Comparison of ENCODE assay signal across 21 cellular contexts in the genomic region with DNA sequence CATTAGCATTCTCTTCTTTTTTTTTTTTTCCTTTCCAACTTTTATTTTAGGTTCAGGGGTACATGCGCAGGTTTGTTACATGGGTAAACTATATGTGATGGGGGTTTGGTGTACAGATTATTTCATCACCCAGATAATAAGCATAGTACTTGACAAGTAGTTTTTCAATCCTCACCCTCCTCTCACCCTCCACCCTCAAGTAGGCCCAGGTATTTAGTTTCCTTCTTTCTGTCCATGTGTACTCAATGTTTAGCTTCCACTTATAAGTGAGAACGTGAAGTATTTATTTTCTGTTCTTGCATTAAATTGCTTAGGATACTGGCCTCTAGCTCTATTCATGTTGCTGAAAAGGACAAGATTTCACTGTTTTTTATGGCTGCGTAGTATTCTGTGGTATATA.
A peak's percentile ranks its signal among the peaks of the same experiment; 100 is the strongest.
DNase-seq lines count a peak whose midpoint lies in the region; ATAC-seq and TF ChIP-seq lines count a peak whose summit lies in the region.
"Had no signal": no experiment of that assay in that cellular context is flagged by ENCODE, and none has a peak within 500 bp of the region (broad histone marks: within the 10 kb centered on the region; RNA-seq: fewer than 3 reads in every experiment).

No MANE protein-coding gene starts in this region.

- TF ChIP-seq POLR2A in HCT116 (IDR thresholded peaks at IDR 0.05; ENCODE audit: borderline replicate concordance, extremely low read depth, insufficient read depth, insufficient read length), result no peak

- no peaks in the 10 kb centered on the region for H3K36me3 ChIP-seq in HCT116 (ENCODE audit: control insufficient read depth in 1 of 2, insufficient read depth in 2 of 2, low read length in 2 of 2)
- H3K36me3 ChIP-seq in RWPE2 (ENCODE audit: low read depth), result no peaks in the 10 kb centered on the region
- H3K36me3 ChIP-seq in skeletal muscle tissue (ENCODE audit: control insufficient read depth in 3 of 3, insufficient read depth in 3 of 3, low read length in 3 of 3), result no peaks in the 10 kb centered on the region
- no peaks in the 10 kb centered on the region for H3K36me3 ChIP-seq in mucosa of descending colon (ENCODE audit: low read depth)
- H3K36me3 ChIP-seq: BLaER1 treated with 17β-estradiol and CSF1 and Interleukin-3, amounts not matched to agents 10 nM and 100 nM had no signal

- peak overlapping the region; percentile 19; a peak in 3 of 4 replicates for H3K4me3 ChIP-seq in HCT116 (replicated peaks in 1 of 2; ENCODE audit: low read depth in 1 of 2, low read length in 2 of 2)
- H3K4me3 ChIP-seq in RWPE2 (ENCODE audit: severe bottlenecking), result no peak overlapping the region
- peak overlapping the region; percentile 9 for H3K4me3 ChIP-seq in fibroblast of mammary gland (ENCODE audit: control insufficient read depth, low read depth, low read length)
- no peak overlapping the region for H3K4me3 ChIP-seq in skeletal muscle tissue (ENCODE audit: low read length in 3 of 3)
- H3K4me3 ChIP-seq in mucosa of descending colon, result no peak overlapping the region
- H3K4me3 ChIP-seq: BLaER1 treated with 17β-estradiol and CSF1 and Interleukin-3, amounts not matched to agents 10 nM and 100 nM; GM23338; smooth muscle cell had no signal

- peak overlapping the region; percentile 6; the same call in 1 of the 2 replicates for H3K27ac ChIP-seq in HCT116 (ENCODE audit: low read depth, low read length)
- H3K27ac ChIP-seq in RWPE2 (ENCODE audit: poor library complexity, severe bottlenecking), result peak overlapping the region; percentile 36
- peak overlapping the region; percentile 43 for H3K27ac ChIP-seq in skeletal muscle tissue (ENCODE audit: low read depth, low read length)
- H3K27ac ChIP-seq: BLaER1 treated with 17β-estradiol and CSF1 and Interleukin-3, amounts not matched to agents 10 nM and 100 nM had no signal

- no peak for TF ChIP-seq RAD21 in HCT116 (IDR thresholded peaks at IDR 0.05; ENCODE audit: low read depth)

- peak overlapping the region; percentile 99 for H2AFZ ChIP-seq in HCT116 (ENCODE audit: low read depth, low read length, poor library complexity, severe bottlenecking)
- H2AFZ ChIP-seq: GM23338 had no signal

- H4K20me1 ChIP-seq in HCT116 (ENCODE audit: insufficient read depth), result no peaks in the 10 kb centered on the region
- H4K20me1 ChIP-seq: BLaER1 treated with 17β-estradiol and CSF1 and Interleukin-3, amounts not matched to agents 10 nM and 100 nM had no signal

- H3K9me3 ChIP-seq in HCT116 (ENCODE audit: control insufficient read depth in 1 of 2, insufficient read depth in 1 of 2, low read depth in 1 of 2, low read length in 2 of 2) (no peaks in the 10 kb centered on the region), RWPE2 (ENCODE audit: severe bottlenecking) (no peaks in the 10 kb centered on the region), skeletal muscle tissue (ENCODE audit: control insufficient read depth in 3 of 3, low read length in 3 of 3) (no peaks in the 10 kb centered on the region), mucosa of descending colon (no peaks in the 10 kb centered on the region)

- no peak overlapping the region for H3K9ac ChIP-seq in HCT116 (ENCODE audit: low read length)
- no peak overlapping the region for H3K9ac ChIP-seq in skeletal muscle tissue (ENCODE audit: low read depth in 1 of 3, low read length in 3 of 3)
- H3K9ac ChIP-seq: BLaER1 treated with 17β-estradiol and CSF1 and Interleukin-3, amounts not matched to agents 10 nM and 100 nM had no signal

- DNase-seq in HCT116 (ENCODE audit: low read depth, low spot score) (no peak), RWPE2 (ENCODE audit: low spot score) (no peak), fibroblast of mammary gland (ENCODE audit: low read depth) (no peak), mucosa of descending colon (no peak), NCI-H1436 (lab: John Stamatoyannopoulos, UW) (no peak), GM20000 (ENCODE audit: low spot score) (no peak)
- DNase-seq: activated CD4-positive, CD25-positive, alpha-beta regulatory T cell treated with anti-CD3 and anti-CD28 coated beads, Interleukin-2, amount 50 U/mL, for 72 hours; activated CD8-positive, alpha-beta memory T cell treated with anti-CD3 and anti-CD28 coated beads for 24 hours; activated naive CD4-positive, alpha-beta T cell treated with anti-CD3 and anti-CD28 coated beads, Interleukin-2, amount 10 ng/mL, durations not matched to agents 7 days and 5 days; activated T-cell treated with anti-CD3 and anti-CD28 coated beads, Interleukin-2, amount 50 U/mL, for 72 hours; anterior cingulate cortex; cerebellar nuclear complex; effector CD8-positive, alpha-beta T cell; GDM1; glutamatergic neuron; NCI-H1105; stimulated activated CD4-positive, alpha-beta T cell treated with anti-CD3 and anti-CD28 coated beads, Interleukin-4, amount 100 ng/mL, for 1 hour had no signal

- H3K79me2 ChIP-seq in HCT116 (ENCODE audit: insufficient read depth, low read length), result no peaks in the 10 kb centered on the region

- TF ChIP-seq CTCF in HCT116 (IDR thresholded peaks at IDR 0.05 in 2 of 3, conservative IDR thresholded peaks at IDR 0.05 in 1 of 3; ENCODE audit: borderline replicate concordance in 1 of 3, insufficient read depth in 1 of 3, low read depth in 2 of 3, low read length in 2 of 3) (no peak), RWPE2 (IDR thresholded peaks at IDR 0.05; ENCODE audit: poor library complexity, severe bottlenecking) (no peak), fibroblast of mammary gland (conservative IDR thresholded peaks at IDR 0.05; ENCODE audit: control insufficient read depth, insufficient read depth, low read depth, low read length) (no peak), mucosa of descending colon (IDR thresholded peaks at IDR 0.05) (no peak), GM20000 (IDR thresholded peaks at IDR 0.05; ENCODE audit: extremely low read depth, missing control alignments) (no peak)

- RAD21 ChIA-PET in HCT116 (lab: Charles Lee; ENCODE audit: low non-redundant PET in 1 of 2, low total read pairs in 2 of 2, uncharacterized antibody in 2 of 2, unreplicated experiment in 2 of 2), result interaction anchor here in 1 of 2 experiments (1.0 to 1.5 kb wide), 2 partner anchors 26 to 41 kb away, joined by 3 to 4 read pairs; no protein-coding TSS in a partner anchor

- intact Hi-C loops in HCT116 (cut with micrococcal nuclease) (no loop called here), mucosa of descending colon (cut with DNase I, micrococcal nuclease) (no loop called here)

- no peaks in the 10 kb centered on the region for H3K27me3 ChIP-seq in HCT116 (ENCODE audit: insufficient read depth, low read length)
- H3K27me3 ChIP-seq in RWPE2 (ENCODE audit: insufficient read depth, poor library complexity, severe bottlenecking), result no peaks in the 10 kb centered on the region
- H3K27me3 ChIP-seq in skeletal muscle tissue (ENCODE audit: control insufficient read depth in 3 of 3, insufficient read depth in 3 of 3, low read length in 3 of 3), result no peaks in the 10 kb centered on the region
- H3K27me3 ChIP-seq: BLaER1 treated with 17β-estradiol and CSF1 and Interleukin-3, amounts not matched to agents 10 nM and 100 nM had no signal

- peak overlapping the region; percentile 66 for H3K4me2 ChIP-seq in HCT116 (ENCODE audit: low read length)
- H3K4me2 ChIP-seq: BLaER1 treated with 17β-estradiol and CSF1 and Interleukin-3, amounts not matched to agents 10 nM and 100 nM; GM23338; smooth muscle cell had no signal

- POLR2A ChIA-PET in HCT116 (lab: Charles Lee), result no interaction called here

- H3K4me1 ChIP-seq in HCT116 (ENCODE audit: control insufficient read depth in 1 of 2, insufficient read depth in 2 of 2, low read length in 2 of 2), result peaks cover 3 to 15% of the 10 kb centered on the region in 2 experiments; a peak in 3 of 4 replicates
- H3K4me1 ChIP-seq in RWPE2 (ENCODE audit: insufficient read depth, poor library complexity, severe bottlenecking), result no peaks in the 10 kb centered on the region
- H3K4me1 ChIP-seq in skeletal muscle tissue (ENCODE audit: control insufficient read depth in 3 of 3, insufficient read depth in 3 of 3, low read length in 3 of 3), result peaks cover 2 to 7% (median 4%) of the 10 kb centered on the region in 3 donors
- H3K4me1 ChIP-seq in mucosa of descending colon (ENCODE audit: low read depth), result no peaks in the 10 kb centered on the region

- CTCF ChIA-PET in HCT116 (lab: Charles Lee), result interaction anchor here (0.6 to 2.1 kb wide), 4 partner anchors 25 to 125 kb away, joined by 3 to 17 read pairs (median 3); no protein-coding TSS in a partner anchor

- no peak for ATAC-seq in HCT116
- no peak for ATAC-seq in RWPE2 (ENCODE audit: low read depth)
- ATAC-seq in mucosa of descending colon, result no peak
- ATAC-seq: activated T-cell treated with anti-CD3 and anti-CD28 coated beads, Interleukin-2, amount 50 U/mL, for 72 hours; GM23338 had no signal

- BruUV-seq in HCT116 (replicated peaks; lab: Mats Ljungman, UMichigan), result no TSS peak

- H3K9me2 ChIP-seq in HCT116 (ENCODE audit: insufficient read depth), result no peaks in the 10 kb centered on the region; the same call in 1 of the 2 replicates

TF ChIP-seq in HCT116, 20 proteins besides CTCF, POLR2A, EP300 and RAD21 (continues in another document):
- TF ChIP-seq REST (IDR thresholded peaks at IDR 0.05; ENCODE audit: low read depth) (no peak), JUND (IDR thresholded peaks at IDR 0.05) (no peak)

Comparison
In these comparisons a context has a peak if more than half of its experiments do, and no peak if none do; other contexts are left out.
1. H3K4me3 ChIP-seq: peak in HCT116 (2 of 2) and fibroblast of mammary gland (single experiment); none in RWPE2 (single experiment), skeletal muscle tissue (0 of 3) and mucosa of descending colon (single experiment).
2. Peak in every context shown above with its lines, with median percentiles within 50 percentile points of each other: H3K27ac ChIP-seq.